7 cellular contexts compared by ENCODE assay signal in genomic region chrX:153763989-153764755, GRCh38. TPM values are rescaled to one million over a fixed set of nuclear protein-coding genes. Genes with fewer than 3 reads are reported as not detected.
A peak's percentile ranks its signal among the peaks of the same experiment; 100 is the strongest.
DNase-seq lines count a peak whose midpoint lies in the region; TF ChIP-seq lines count a peak whose summit lies in the region.

Gene PLXNB3, plus strand, starts transcription at chrX:153764249. Its CDS starts 1,287 bp downstream, at chrX:153765536.

- intact Hi-C loops in stomach (cut with DNase I; ENCODE audit: low total_unique reads): loop anchor here (5.0 kb wide), 1 partner anchor 188 kb away; no protein-coding TSS in a partner anchor

- peaks cover 0 to 3% (median 0%) of the 10 kb centered on the region in 3 donors for H3K27me3 ChIP-seq in stomach

- 0 to 30% (median 9%) methylated on average over 6 to 26 of the region's 26 CpGs for WGBS in stomach, 5 donors

- no peaks in the 10 kb centered on the region for H3K36me3 Mint-ChIP-seq in neural crest cell (ENCODE audit: low read depth)

- no peak for TF ChIP-seq EP300 in stomach (IDR thresholded peaks at IDR 0.05)

- no peaks in the 10 kb centered on the region for H3K36me3 ChIP-seq in stomach

- H3K27me3 Mint-ChIP-seq in neural crest cell (ENCODE audit: low read depth): no peaks in the 10 kb centered on the region

- peak; percentile 76 for TF ChIP-seq CTCF in GM12874 (IDR thresholded peaks at IDR 0.05; ENCODE audit: insufficient read depth, low read depth, low read length)
- peak; percentile 66 for TF ChIP-seq CTCF in fibroblast of pulmonary artery (IDR thresholded peaks at IDR 0.05; ENCODE audit: low read length, missing control alignments)
- TF ChIP-seq CTCF in neural crest cell (conservative IDR thresholded peaks at IDR 0.05): peak; percentile 80
- TF ChIP-seq CTCF in stomach (IDR thresholded peaks at IDR 0.05): peak in 5 of 7 experiments; percentile 53 to 90 (median 72)

- H3K4me1 ChIP-seq in stomach: peaks cover 0 to 34% (median 26%) of the 10 kb centered on the region in 4 donors

- peaks cover 12% of the 10 kb centered on the region for H3K4me1 Mint-ChIP-seq in neural crest cell

- DNase-seq in KG1 (lab: John Stamatoyannopoulos, UW): peak; percentile 0
- peak; percentile 79 for DNase-seq in RKO (ENCODE audit: low spot score)
- peak; percentile 70 for DNase-seq in activated T-helper 9 cell treated with anti-CD3 and anti-CD28 coated beads, Interleukin-2, amount 50 U/mL, for 16 hours (ENCODE audit: low read depth)
- DNase-seq in fibroblast of pulmonary artery (ENCODE audit: low read depth): peak; percentile 65
- peak; percentile 58 for DNase-seq in neural crest cell (ENCODE audit: low read depth, low spot score)
- peak; percentile 88 for DNase-seq in stomach

- H3K27ac Mint-ChIP-seq in neural crest cell (ENCODE audit: unreplicated experiment): peak within 1 kb of the TSS; percentile 57

- H3K4me3 ChIP-seq in fibroblast of pulmonary artery (replicated peaks; ENCODE audit: low read depth, low read length): peak within 1 kb of the TSS; percentile 55
- peak within 1 kb of the TSS; percentile 17 to 34 (median 31) for H3K4me3 ChIP-seq in stomach

- H3K9me3 Mint-ChIP-seq in neural crest cell: no peaks in the 10 kb centered on the region

- TF ChIP-seq POLR2A in stomach (IDR thresholded peaks at IDR 0.05): no peak

- H3K9me3 ChIP-seq in stomach: no peaks in the 10 kb centered on the region

- H3K27ac ChIP-seq in stomach: peak within 1 kb of the TSS in 3 of 5 donors; percentile 20 to 76 (median 72)

- no peak within 1 kb of the TSS for H3K4me3 Mint-ChIP-seq in neural crest cell

RNA-seq across cellular contexts. Expression of gene PLXNB3, which starts in this region (rescaled TPM):
- 15.7 and 16.2 TPM in 2 replicates for total RNA-seq in neural crest cell
- total RNA-seq in stomach: 10 to 100 TPM in 3 of 5 donors, 1 to 10 TPM in 2; 1.8 to 49.2 (median 18.7) TPM
- 10 to 100 TPM in 1 of 3 donors, 1 to 10 TPM in 2; 5.2 to 11.9 (median 6.0) TPM for polyA plus RNA-seq in stomach

Comparison
In these comparisons a context has a peak if more than half of its experiments do, and no peak if none do; other contexts are left out.
1. Peak in every context shown above with its lines: DNase-seq, H3K4me3 ChIP-seq and H3K27ac ChIP-seq.
2. DNase-seq: peak in every context shown above with its lines; median percentile 88 in stomach; 79 in RKO; 70 in activated T-helper 9 cell treated with anti-CD3 and anti-CD28 coated beads, Interleukin-2, amount 50 U/mL, for 16 hours; 65 in fibroblast of pulmonary artery; 58 in neural crest cell; 0 in KG1.